In the genomic region with DNA sequence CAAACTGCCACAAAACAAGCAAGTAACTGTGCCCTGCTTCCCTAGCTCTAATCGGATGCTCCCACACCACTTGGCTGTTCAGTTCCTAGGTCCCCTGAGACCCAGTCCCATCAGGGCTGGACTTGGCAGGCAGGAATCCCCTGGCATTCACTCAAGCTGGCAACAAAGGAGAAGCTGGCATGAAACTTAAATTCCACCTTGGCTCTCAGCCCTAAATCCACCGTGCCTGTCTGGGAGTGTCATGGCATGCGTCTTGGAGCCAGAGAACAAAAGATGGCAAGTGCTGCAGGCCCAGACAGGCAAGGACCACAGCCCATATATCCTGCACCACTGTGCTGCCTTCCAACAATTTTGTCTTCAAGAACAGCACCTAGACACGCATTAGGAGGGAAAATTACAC, we compare ENCODE assay signal across 1 cellular context.
TF ChIP-seq lines count a peak whose summit lies in the region.

No MANE protein-coding gene starts in this region.

TF ChIP-seq in K562, 482 proteins besides CTCF, POLR2A, EP300 and RAD21:
- no peak for TF ChIP-seq ZBTB43 (CRISPR knock-in tag; IDR thresholded peaks at IDR 0.05)
- no peak for TF ChIP-seq ELF1 (tag; IDR thresholded peaks at IDR 0.05)
- TF ChIP-seq BRCA1 (IDR thresholded peaks at IDR 0.05), result no peak
- no peak for TF ChIP-seq BRCA1 (CRISPR knock-in tag; IDR thresholded peaks at IDR 0.05)
- TF ChIP-seq WHSC1 (IDR thresholded peaks at IDR 0.05; ENCODE audit: low read length), result no peak
- TF ChIP-seq E2F3 (CRISPR knock-in tag; IDR thresholded peaks at IDR 0.05), result no peak
- TF ChIP-seq FOXK2 (conservative IDR thresholded peaks at IDR 0.05 in 1 of 2, IDR thresholded peaks at IDR 0.05 in 1 of 2; ENCODE audit: low read depth in 2 of 2), result no peak
- no peak for TF ChIP-seq KLF16 (IDR thresholded peaks at IDR 0.05)
- TF ChIP-seq CREM (IDR thresholded peaks at IDR 0.05; ENCODE audit: low read depth), result no peak
- TF ChIP-seq POLR2AphosphoS2 (IDR thresholded peaks at IDR 0.05; ENCODE audit: low read length), result no peak
- no peak for TF ChIP-seq HNRNPH1 (optimal IDR thresholded peaks at IDR 0.05; ENCODE audit: low read depth, low read length)
- TF ChIP-seq SMARCC2 (IDR thresholded peaks at IDR 0.05; ENCODE audit: low read depth), result no peak
- TF ChIP-seq ZFP30 (CRISPR knock-in tag; IDR thresholded peaks at IDR 0.05; ENCODE audit: borderline replicate concordance), result no peak
- no peak for TF ChIP-seq HNRNPK (IDR thresholded peaks at IDR 0.05; ENCODE audit: low read depth, low read length, poor library complexity, severe bottlenecking)
- no peak for TF ChIP-seq TAF7 (tag; IDR thresholded peaks at IDR 0.05)
- no peak for TF ChIP-seq SMARCE1 (IDR thresholded peaks at IDR 0.05)
- TF ChIP-seq ID3 (CRISPR knock-in tag; IDR thresholded peaks at IDR 0.05), result no peak
- no peak for TF ChIP-seq ID3 (tag; IDR thresholded peaks at IDR 0.05)
- TF ChIP-seq CBX1 (IDR thresholded peaks at IDR 0.05; ENCODE audit: low read depth), result no peak
TF ChIP-seq in K562: peak in this region for 0.
